In the genomic region with DNA sequence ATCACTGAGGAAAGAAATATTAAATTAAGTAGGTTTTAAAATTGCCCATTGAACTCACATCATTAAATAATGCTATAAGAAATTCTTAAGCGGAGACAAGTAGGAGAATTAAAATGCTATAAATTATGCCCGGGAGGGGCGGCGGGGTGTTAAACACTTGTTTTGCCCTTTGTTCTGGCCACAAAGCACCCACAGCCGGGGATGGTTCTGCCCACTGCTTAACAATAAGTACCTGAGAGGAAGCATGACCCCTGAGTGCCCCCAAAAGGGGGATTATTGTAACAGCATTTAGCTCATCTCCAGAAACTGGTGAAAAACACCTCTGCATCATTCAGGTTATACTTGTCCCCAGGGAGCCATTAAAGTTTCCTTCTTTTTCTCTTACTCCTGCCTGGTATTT, we compare ENCODE assay signal across 14 cellular contexts.
DNase-seq lines count a peak whose midpoint lies in the region; ATAC-seq and TF ChIP-seq lines count a peak whose summit lies in the region.
"Had no signal": no experiment of that assay in that cellular context is flagged by ENCODE, and none has a peak within 500 bp of the region (broad histone marks: within the 10 kb centered on the region; RNA-seq: fewer than 3 reads in every experiment).

No MANE protein-coding gene starts in this region.

- H2AFZ ChIP-seq in SK-N-SH (ENCODE audit: low read depth) (no peak overlapping the region), trophoblast cell (ENCODE audit: insufficient read depth, low read length, poor library complexity) (no peak overlapping the region)
- H2AFZ ChIP-seq: parathyroid adenoma had no signal

- no peak overlapping the region for H2BK5ac ChIP-seq in trophoblast cell (ENCODE audit: low read depth, low read length, poor library complexity)

- TF ChIP-seq CTCF in SK-N-SH (IDR thresholded peaks at IDR 0.05): no peak
- no peak for TF ChIP-seq CTCF in endothelial cell (IDR thresholded peaks at IDR 0.05; ENCODE audit: unreplicated experiment)
- no peak for TF ChIP-seq CTCF in GM13977 (IDR thresholded peaks at IDR 0.05; ENCODE audit: extremely low read depth, insufficient read depth, missing control alignments)
- no peak for TF ChIP-seq CTCF in tibial nerve (IDR thresholded peaks at IDR 0.05)

- no peak overlapping the region for H3K18ac ChIP-seq in trophoblast cell (ENCODE audit: low read length)

- no peak overlapping the region for H4K12ac ChIP-seq in trophoblast cell (ENCODE audit: low read depth, low read length)

- no peaks in the 10 kb centered on the region for H4K20me1 ChIP-seq in SK-N-SH (ENCODE audit: insufficient read depth)

- no peaks in the 10 kb centered on the region for H3K9me2 ChIP-seq in SK-N-SH

- ATAC-seq in SK-N-SH treated with all-trans-retinoic acid at 6 μM for 48 hours: no peak
- no peak for ATAC-seq in HG03139 (IDR thresholded peaks at IDR 0.05; ENCODE audit: unreplicated experiment)
- ATAC-seq: activated T-cell treated with anti-CD3 and anti-CD28 coated beads, Interleukin-2, amount 50 U/mL, for 4 hours; stimulated activated naive CD8-positive, alpha-beta T cell treated with anti-CD3 and anti-CD28 coated beads, Interleukin-15, amount 100 ng/mL, for 72 hours had no signal

- in situ Hi-C loops in GM13977 (cut with MboI; ENCODE audit: low pct_unique_long_range_greater_than_20kb, low sequenced_read_pairs, unreplicated experiment): no loop called here

- H3K4me3 ChIP-seq in SK-N-SH (ENCODE audit: low read depth in 2 of 2, low read length in 1 of 2) (no peak overlapping the region), tibial nerve (no peak overlapping the region), trophoblast cell (ENCODE audit: low read depth, low read length) (no peak overlapping the region)

- H3K36me3 Mint-ChIP-seq in endothelial cell (ENCODE audit: low read depth, unreplicated experiment): no peaks in the 10 kb centered on the region

- H3K27me3 Mint-ChIP-seq in endothelial cell (ENCODE audit: unreplicated experiment): no peaks in the 10 kb centered on the region
- H3K27me3 Mint-ChIP-seq: activated CD4-positive, alpha-beta T cell treated with anti-CD3 and anti-CD28 coated beads, Interleukin-2, amount 10 ng/mL, durations not matched to agents 24 days and 14 days; stimulated activated naive CD8-positive, alpha-beta T cell treated with anti-CD3 and anti-CD28 coated beads, Interleukin-15, amount 100 ng/mL, for 72 hours had no signal

- no peak overlapping the region for H2AK5ac ChIP-seq in trophoblast cell (ENCODE audit: low read length)

- H3K79me2 ChIP-seq in SK-N-SH (ENCODE audit: insufficient read depth) (no peaks in the 10 kb centered on the region), trophoblast cell (ENCODE audit: control insufficient read depth, insufficient read depth, low read length, poor library complexity) (no peaks in the 10 kb centered on the region)
- H3K79me2 ChIP-seq: parathyroid adenoma had no signal

- H3K14ac ChIP-seq in trophoblast cell (ENCODE audit: low read length): no peak overlapping the region

- H3K9me3 ChIP-seq in SK-N-SH (no peaks in the 10 kb centered on the region), tibial nerve (peaks cover 0 to 13% (median 0%) of the 10 kb centered on the region in 4 donors), trophoblast cell (ENCODE audit: insufficient read depth, low read depth, low read length) (no peaks in the 10 kb centered on the region)

- DNase-seq in SK-N-SH (peak; percentile 20), NCI-H526 (lab: John Stamatoyannopoulos, UW) (peak; percentile 66 to 76), endothelial cell (ENCODE audit: low spot score) (peak; percentile 20), GM13977 (ENCODE audit: low spot score) (no peak), tibial nerve (ENCODE audit: low spot score in 2 of 2) (no peak), trophoblast cell (no peak)
- DNase-seq: activated CD4-positive, alpha-beta T cell treated with anti-CD3 and anti-CD28 coated beads, Interleukin-2, amount 10 ng/mL, durations not matched to agents 24 days and 14 days; activated T-cell treated with anti-CD3 and anti-CD28 coated beads, Interleukin-2, amount 50 U/mL, for 4 hours; kidney; stimulated activated naive CD8-positive, alpha-beta T cell treated with anti-CD3 and anti-CD28 coated beads, Interleukin-15, amount 100 ng/mL, for 72 hours had no signal

- no peak overlapping the region for H4K91ac ChIP-seq in trophoblast cell (ENCODE audit: low read depth, low read length)

- TF ChIP-seq EP300 in SK-N-SH (IDR thresholded peaks at IDR 0.05; ENCODE audit: borderline replicate concordance in 1 of 2, low read depth in 1 of 2, low read length in 1 of 2) (no peak), tibial nerve (IDR thresholded peaks at IDR 0.05) (no peak)

- no peak overlapping the region for H2BK12ac ChIP-seq in trophoblast cell (ENCODE audit: low read length)

- H3K27ac Mint-ChIP-seq in endothelial cell (ENCODE audit: unreplicated experiment): no peak overlapping the region
- H3K27ac Mint-ChIP-seq: activated CD4-positive, alpha-beta T cell treated with anti-CD3 and anti-CD28 coated beads, Interleukin-2, amount 10 ng/mL, durations not matched to agents 24 days and 14 days; stimulated activated naive CD8-positive, alpha-beta T cell treated with anti-CD3 and anti-CD28 coated beads, Interleukin-15, amount 100 ng/mL, for 72 hours; T-helper 2 cell treated with Interferon-gamma antibody and Interleukin-4, amounts not matched to agents 5 μg/mL and 100 μg/mL, for 36 hours had no signal

- H3K27me3 ChIP-seq in SK-N-SH (ENCODE audit: insufficient read depth) (no peaks in the 10 kb centered on the region), tibial nerve (no peaks in the 10 kb centered on the region), trophoblast cell (ENCODE audit: insufficient read depth, low read length) (no peaks in the 10 kb centered on the region)

- H3K23ac ChIP-seq in trophoblast cell (ENCODE audit: low read length): no peak overlapping the region

- no peak overlapping the region for H3K4ac ChIP-seq in trophoblast cell (ENCODE audit: low read depth, low read length)

- H2BK120ac ChIP-seq in trophoblast cell (ENCODE audit: insufficient read depth, low read length, poor library complexity): no peak overlapping the region

- H3K36me3 ChIP-seq in SK-N-SH (replicated peaks in 1 of 2; ENCODE audit: control insufficient read depth in 1 of 2, insufficient read depth in 2 of 2, low read length in 1 of 2) (no peaks in the 10 kb centered on the region), tibial nerve (no peaks in the 10 kb centered on the region), trophoblast cell (ENCODE audit: control insufficient read depth in 1 of 2, insufficient read depth in 2 of 2, low read length in 2 of 2) (no peaks in the 10 kb centered on the region)

- H3F3A ChIP-seq in SK-N-SH (replicated peaks; ENCODE audit: insufficient read depth): no peaks in the 10 kb centered on the region

- peaks cover 0 to 2% of the 10 kb centered on the region in 2 experiments; a peak in 2 of 4 replicates for H3K4me1 ChIP-seq in SK-N-SH (ENCODE audit: control insufficient read depth in 1 of 2, insufficient read depth in 2 of 2, low read depth in 1 of 2, low read length in 1 of 2)
- no peaks in the 10 kb centered on the region for H3K4me1 ChIP-seq in tibial nerve
- no peaks in the 10 kb centered on the region for H3K4me1 ChIP-seq in trophoblast cell (ENCODE audit: control insufficient read depth in 1 of 2, insufficient read depth in 2 of 2, low read length in 2 of 2)
- H3K4me1 ChIP-seq: parathyroid adenoma had no signal

- peak; percentile 63 for TF ChIP-seq RAD21 in SK-N-SH (IDR thresholded peaks at IDR 0.05; ENCODE audit: low read length)

- H4K8ac ChIP-seq in trophoblast cell (ENCODE audit: low read depth, low read length): no peak overlapping the region

- CTCF ChIA-PET in SK-N-SH (lab: Yijun Ruan, JAX): interaction anchor here (0.5 to 1.7 kb wide), 7 partner anchors 9 to 562 kb away, joined by 3 to 7 read pairs (median 3); no protein-coding TSS in a partner anchor

- H3K4me1 Mint-ChIP-seq in endothelial cell (ENCODE audit: unreplicated experiment): no peaks in the 10 kb centered on the region
- H3K4me1 Mint-ChIP-seq: activated CD4-positive, alpha-beta T cell treated with anti-CD3 and anti-CD28 coated beads, Interleukin-2, amount 10 ng/mL, durations not matched to agents 24 days and 14 days; stimulated activated naive CD8-positive, alpha-beta T cell treated with anti-CD3 and anti-CD28 coated beads, Interleukin-15, amount 100 ng/mL, for 72 hours had no signal

- H3K9me3 Mint-ChIP-seq in endothelial cell (ENCODE audit: unreplicated experiment): no peaks in the 10 kb centered on the region

- no peak overlapping the region for H3K4me3 Mint-ChIP-seq in endothelial cell (ENCODE audit: unreplicated experiment)
- H3K4me3 Mint-ChIP-seq: activated CD4-positive, alpha-beta T cell treated with anti-CD3 and anti-CD28 coated beads, Interleukin-2, amount 10 ng/mL, durations not matched to agents 24 days and 14 days; activated T-cell treated with anti-CD3 and anti-CD28 coated beads, Interleukin-2, amount 50 U/mL, for 4 hours; stimulated activated naive CD8-positive, alpha-beta T cell treated with anti-CD3 and anti-CD28 coated beads, Interleukin-15, amount 100 ng/mL, for 72 hours; T-helper 2 cell treated with Interferon-gamma antibody and Interleukin-4, amounts not matched to agents 5 μg/mL and 100 μg/mL, for 36 hours had no signal

- POLR2A ChIA-PET in SK-N-SH (lab: Yijun Ruan, JAX): no interaction called here

- no peak overlapping the region for H3K27ac ChIP-seq in SK-N-SH (ENCODE audit: low read depth in 2 of 2, low read length in 1 of 2)
- H3K27ac ChIP-seq in tibial nerve: no peak overlapping the region
- no peak overlapping the region for H3K27ac ChIP-seq in trophoblast cell (ENCODE audit: low read depth, low read length)
- H3K27ac ChIP-seq: parathyroid adenoma had no signal

- H3K9ac ChIP-seq in SK-N-SH (no peak overlapping the region), trophoblast cell (ENCODE audit: low read length) (no peak overlapping the region)
- H3K9ac ChIP-seq: parathyroid adenoma had no signal

- WGBS in SK-N-SH (ENCODE audit: low lambda C conversion rate): 55% methylated on average over 5 of the region's 5 CpGs
- WGBS in tibial nerve, 2 donors: 37 to 42% methylated on average over 5 of the region's 5 CpGs
- WGBS in trophoblast cell (ENCODE audit: extremely low coverage, insufficient coverage, insufficient read length): no CpG with 5 or more reads among the region's 5 CpGs

- no peaks in the 10 kb centered on the region for H3K79me1 ChIP-seq in trophoblast cell (ENCODE audit: low read length)

- H3K4me2 ChIP-seq in SK-N-SH (no peak overlapping the region), trophoblast cell (ENCODE audit: low read length) (no peak overlapping the region)

- TF ChIP-seq POLR2A in tibial nerve (IDR thresholded peaks at IDR 0.05): no peak

TF ChIP-seq in SK-N-SH, 30 proteins besides CTCF, POLR2A, EP300 and RAD21 (continues in another document):
- TF ChIP-seq SMC3 (IDR thresholded peaks at IDR 0.05; ENCODE audit: low read depth, low read length): peak; percentile 17; the same call in 1 of the 2 replicates
- no peak for TF ChIP-seq NRF1 (IDR thresholded peaks at IDR 0.05; ENCODE audit: low read depth, low read length)
- no peak for TF ChIP-seq ELF1 (IDR thresholded peaks at IDR 0.05)

TF ChIP-seq in SK-N-SH treated with all-trans-retinoic acid at 6 μM for 48 hours, 23 proteins besides CTCF, POLR2A, EP300 and RAD21 (continues in another document):
- TF ChIP-seq GLIS3 (CRISPR knock-in tag; IDR thresholded peaks at IDR 0.05) (no peak), ISL1 (CRISPR knock-in tag; IDR thresholded peaks at IDR 0.05) (no peak), CSDC2 (CRISPR knock-in tag; IDR thresholded peaks at IDR 0.05) (no peak), OSR1 (CRISPR knock-in tag; IDR thresholded peaks at IDR 0.05) (no peak)

Comparison
In these comparisons a context has a peak if more than half of its experiments do, and no peak if none do; other contexts are left out.
1. DNase-seq: peak in SK-N-SH (single experiment), NCI-H526 (2 of 2) and endothelial cell (single experiment); none in GM13977 (single experiment), tibial nerve (0 of 2) and trophoblast cell (0 of 2).